Comparison of ENCODE assay signal across 9 cellular contexts in the genomic region with DNA sequence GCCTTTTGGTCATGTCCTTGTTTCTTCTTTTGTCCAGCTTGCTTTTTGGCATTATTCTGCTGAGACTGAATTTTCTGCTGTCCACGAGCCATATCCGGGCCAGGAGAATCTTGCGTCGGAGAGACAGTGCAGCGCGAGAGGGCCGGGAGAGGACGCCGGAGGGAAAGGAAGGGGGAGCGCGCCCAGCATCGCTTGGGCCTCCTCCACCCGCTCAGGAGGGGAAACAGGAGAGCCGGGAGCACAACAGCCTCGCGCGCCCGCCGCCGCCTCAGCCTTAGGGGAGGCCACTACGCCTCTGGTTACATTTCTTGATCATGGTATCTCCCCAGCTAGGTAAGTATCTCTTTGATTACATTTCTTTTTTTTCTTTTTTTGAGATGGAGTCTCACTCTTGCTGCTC. TPM values are rescaled to one million over a fixed set of nuclear protein-coding genes. Genes with fewer than 3 reads are reported as not detected.
DNase-seq lines count a peak whose midpoint lies in the region; ATAC-seq, FAIRE-seq and TF ChIP-seq lines count a peak whose summit lies in the region.
"Had no signal": no experiment of that assay in that cellular context is flagged by ENCODE, and none has a peak within 500 bp of the region (broad histone marks: within the 10 kb centered on the region; RNA-seq: fewer than 3 reads in every experiment).

No MANE protein-coding gene starts in this region.

- no peak for TF ChIP-seq POLR2A in GM12878 (IDR thresholded peaks at IDR 0.05; ENCODE audit: low read depth, low read length)

- H3K27ac ChIP-seq in GM12878 (ENCODE audit: control insufficient read depth, insufficient read depth): no peak overlapping the region
- no peak overlapping the region for H3K27ac ChIP-seq in thoracic aorta
- H3K27ac ChIP-seq: thyroid gland had no signal

- TF ChIP-seq RAD21 in GM12878 (IDR thresholded peaks at IDR 0.05; ENCODE audit: insufficient read depth, low read depth, low read length): no peak

- no peak overlapping the region for H3K4me2 ChIP-seq in GM12878 (ENCODE audit: control insufficient read depth, insufficient read depth)

- ATAC-seq in activated T-cell treated with anti-CD3 and anti-CD28 coated beads, Interleukin-2, amount 50 U/mL, for 4 hours: peak; percentile 37 to 38
- ATAC-seq in GM12878 (peak; percentile 22), left colon (peak; percentile 41), thoracic aorta (ENCODE audit: insufficient number of reproducible peaks, low FRiP score, low read depth) (no peak)

- DNase-seq in activated T-cell treated with anti-CD3 and anti-CD28 coated beads, Interleukin-2, amount 50 U/mL, for 4 hours: no peak
- no peak for DNase-seq in activated T-cell treated with anti-CD3 and anti-CD28 coated beads for 4 hours
- no peak for DNase-seq in GM12878 (ENCODE audit: low read depth, low spot score)
- DNase-seq in left colon: peak; percentile 21 to 47
- DNase-seq in thoracic aorta (ENCODE audit: low spot score): no peak
- DNase-seq in AG08395 (ENCODE audit: low spot score): no peak
- no peak for DNase-seq in DMS79 treated with DMSO at 0.1 percent for 48 hours (lab: John Stamatoyannopoulos, UW)
- no peak for DNase-seq in NCI-H2171 treated with DMSO at 0.1 percent for 48 hours (lab: John Stamatoyannopoulos, UW)

- no peak overlapping the region for H2AFZ ChIP-seq in GM12878 (ENCODE audit: control insufficient read depth, low read depth, low read length)

- POLR2A ChIA-PET in GM12878 (lab: Charles Lee): no interaction called here

- H3K4me3 Mint-ChIP-seq in activated T-cell treated with anti-CD3 and anti-CD28 coated beads, Interleukin-2, amount 50 U/mL, for 4 hours: no peak overlapping the region

- intact Hi-C loops in GM12878 (cut with micrococcal nuclease; ENCODE audit: unreplicated experiment) (no loop called here), left colon (cut with DNase I, micrococcal nuclease) (no loop called here)

- no peak overlapping the region for H3K4me3 ChIP-seq in GM12878
- H3K4me3 ChIP-seq in thoracic aorta: peak overlapping the region; percentile 14
- H3K4me3 ChIP-seq: thyroid gland had no signal

- WGBS in GM12878 (ENCODE audit: insufficient coverage, insufficient replicate concordance, low lambda C conversion rate, missing lambda C conversion rate): 79% methylated on average over 21 of the region's 21 CpGs

- no peak for FAIRE-seq in GM12878 (lab: Jason Lieb, UNC)

- TF ChIP-seq EP300 in GM12878 (IDR thresholded peaks at IDR 0.05; ENCODE audit: borderline replicate concordance in 1 of 2, control insufficient read depth in 1 of 2, low read depth in 2 of 2, low read length in 2 of 2): no peak

- in situ Hi-C loops in GM12878 (cut with MboI): no loop called here

- no peaks in the 10 kb centered on the region for H3K36me3 Mint-ChIP-seq in activated T-cell treated with anti-CD3 and anti-CD28 coated beads, Interleukin-2, amount 50 U/mL, for 4 hours (ENCODE audit: insufficient read depth)

- SMC1A ChIA-PET in GM12878 (lab: Charles Lee; ENCODE audit: uncharacterized antibody, unreplicated experiment): no interaction called here

- H3K4me1 ChIP-seq in GM12878 (ENCODE audit: control insufficient read depth, insufficient read depth, low read length) (no peaks in the 10 kb centered on the region; the same call in 1 of the 2 replicates), thoracic aorta (ENCODE audit: control insufficient read depth in 1 of 2, low read depth in 2 of 2) (no peaks in the 10 kb centered on the region)
- H3K4me1 ChIP-seq: thyroid gland had no signal

- H4K20me1 ChIP-seq in GM12878 (ENCODE audit: control insufficient read depth, insufficient read depth): no peaks in the 10 kb centered on the region

- H3K9ac ChIP-seq in GM12878 (ENCODE audit: control insufficient read depth, insufficient read depth, low read length): no peak overlapping the region

- no peaks in the 10 kb centered on the region for H3K27me3 ChIP-seq in GM12878 (replicated peaks in 1 of 2; ENCODE audit: control insufficient read depth in 2 of 2, insufficient read depth in 2 of 2, low read length in 1 of 2)
- no peaks in the 10 kb centered on the region for H3K27me3 ChIP-seq in thoracic aorta (replicated peaks; ENCODE audit: insufficient read depth)
- H3K27me3 ChIP-seq: thyroid gland had no signal

- no peaks in the 10 kb centered on the region for H3K27me3 Mint-ChIP-seq in activated T-cell treated with anti-CD3 and anti-CD28 coated beads, Interleukin-2, amount 50 U/mL, for 4 hours (ENCODE audit: low read depth)

- TF ChIP-seq CTCF in GM12878 (IDR thresholded peaks at IDR 0.05 in 2 of 3, conservative IDR thresholded peaks at IDR 0.05 in 1 of 3; ENCODE audit: control insufficient read depth in 2 of 3, extremely low read depth in 1 of 3, insufficient read depth in 1 of 3, low read depth in 3 of 3, low read length in 3 of 3) (no peak), thoracic aorta (IDR thresholded peaks at IDR 0.05) (no peak)

- RAD21 ChIA-PET in GM12878 (lab: Charles Lee; ENCODE audit: unreplicated experiment): no interaction called here

- BruUV-seq in GM12878 (replicated peaks; lab: Mats Ljungman, UMichigan): no TSS peak

- H3K4me1 Mint-ChIP-seq in activated T-cell treated with anti-CD3 and anti-CD28 coated beads, Interleukin-2, amount 50 U/mL, for 4 hours (ENCODE audit: low read depth): peaks cover 10% of the 10 kb centered on the region

- no peaks in the 10 kb centered on the region for H3K36me3 ChIP-seq in GM12878 (ENCODE audit: control insufficient read depth in 2 of 2, insufficient read depth in 2 of 2, low read length in 1 of 2)
- no peaks in the 10 kb centered on the region for H3K36me3 ChIP-seq in thoracic aorta
- H3K36me3 ChIP-seq: thyroid gland had no signal

- CTCF ChIA-PET in GM12878 (lab: Yijun Ruan, JAX): no interaction called here

- H3K9me3 ChIP-seq in GM12878 (replicated peaks; ENCODE audit: control insufficient read depth, insufficient read depth, low read length) (peaks cover under 1% of the 10 kb centered on the region; the same call in 1 of the 3 replicates), thoracic aorta (no peaks in the 10 kb centered on the region)
- H3K9me3 ChIP-seq: thyroid gland had no signal

- no peaks in the 10 kb centered on the region for H3K9me3 Mint-ChIP-seq in activated T-cell treated with anti-CD3 and anti-CD28 coated beads, Interleukin-2, amount 50 U/mL, for 4 hours

- H3K79me2 ChIP-seq in GM12878 (ENCODE audit: control insufficient read depth, insufficient read depth, low read length): no peaks in the 10 kb centered on the region

TF ChIP-seq in GM12878, 131 proteins besides CTCF, POLR2A, EP300 and RAD21 (continues in another document):
- TF ChIP-seq CEBPB (IDR thresholded peaks at IDR 0.05; ENCODE audit: borderline replicate concordance in 1 of 2, low read depth in 2 of 2, low read length in 2 of 2) (no peak), RB1 (IDR thresholded peaks at IDR 0.05; ENCODE audit: borderline replicate concordance) (no peak), ATF2 (IDR thresholded peaks at IDR 0.05; ENCODE audit: low read length) (no peak), RBBP5 (conservative IDR thresholded peaks at IDR 0.05) (no peak), IRF5 (IDR thresholded peaks at IDR 0.05; ENCODE audit: borderline replicate concordance) (no peak)

RNA-seq across cellular contexts. Expression of gene DEGS1, which starts 7.4 kb away (rescaled TPM):
- total RNA-seq in activated T-cell treated with anti-CD3 and anti-CD28 coated beads, Interleukin-2, amount 50 U/mL, for 4 hours: 10 to 100 TPM; 33.5 to 40.1 (median 34.6) TPM
- 99.6 and 106 TPM in 2 replicates for total RNA-seq in GM12878 (2013; cell fraction: nucleolus; rRNA removed)
- 43.8 and 55.4 TPM in 2 replicates for total RNA-seq in GM12878 (2014; rRNA removed)
- total RNA-seq in GM12878 (2014; rRNA removed; fragmentation: Illumina TruSeq; extraction: Trizol): 39.8 and 41.4 TPM in 2 replicates
- total RNA-seq in GM12878 (2021): 35.1 and 37.0 TPM in 2 replicates
- 22.4 TPM for polyA plus RNA-seq in GM12878 (2011; ENCODE audit: low read depth)
- polyA plus RNA-seq in GM12878 (2011; rRNA removed): 133 and 183 TPM in 2 replicates
- 48.6 and 87.1 TPM in 2 replicates for polyA plus RNA-seq in GM12878 (2011; cell fraction: cytosol; rRNA removed)
- 34.0 and 57.9 TPM in 2 replicates for polyA plus RNA-seq in GM12878 (2011; cell fraction: nucleus; rRNA removed)
- polyA plus RNA-seq in GM12878 (2012): 26.6 and 28.4 TPM in 2 replicates
- polyA plus RNA-seq in GM12878 (2014; fragmentation: Illumina TruSeq; extraction: Trizol): 57.8 and 71.8 TPM in 2 replicates
- polyA plus RNA-seq in GM12878 (2014; fragmentation: Nextera tagmentation; extraction: Ambion mirVana): 10 to 100 TPM; 16.5 to 26.7 TPM
- polyA plus RNA-seq in GM12878 (2014; rRNA removed): 39.6 and 48.1 TPM in 2 replicates
- polyA plus RNA-seq in GM12878 (2016; fragmentation: Nextera tagmentation; extraction: Ambion mirVana): 10 to 100 TPM; 81.4 to 85.9 TPM
- polyA minus RNA-seq in GM12878 (2011; rRNA and poly(A)+ RNA removed): 46.3 and 48.6 TPM in 2 replicates
- 18.7 and 28.2 TPM in 2 replicates for polyA minus RNA-seq in GM12878 (2011; cell fraction: cytosol; rRNA and poly(A)+ RNA removed)
- 13.2 and 23.2 TPM in 2 replicates for polyA minus RNA-seq in GM12878 (2011; cell fraction: nucleus; rRNA and poly(A)+ RNA removed)
- 10 to 100 TPM; 12.8 to 20.9 TPM for total RNA-seq in left colon
- 100 to 1,000 TPM; 104 to 111 TPM for total RNA-seq in thoracic aorta

Comparison
In these comparisons a context has a peak if more than half of its experiments do, and no peak if none do; other contexts are left out.
1. DNase-seq: peak in left colon (2 of 2); none in activated T-cell treated with anti-CD3 and anti-CD28 coated beads, Interleukin-2, amount 50 U/mL, for 4 hours (single experiment), activated T-cell treated with anti-CD3 and anti-CD28 coated beads for 4 hours (single experiment), GM12878 (single experiment), thoracic aorta (single experiment), AG08395 (single experiment), DMS79 treated with DMSO at 0.1 percent for 48 hours (single experiment) and NCI-H2171 treated with DMSO at 0.1 percent for 48 hours (single experiment).